Comparison of ENCODE assay signal across 8 cellular contexts in genomic region chr15:38563723-38564519, GRCh38. TPM values are rescaled to one million over a fixed set of nuclear protein-coding genes. Genes with fewer than 3 reads are reported as not detected.
DNase-seq lines count a peak whose midpoint lies in the region; ATAC-seq and TF ChIP-seq lines count a peak whose summit lies in the region.

No MANE protein-coding gene starts in this region.

- H3K27me3 Mint-ChIP-seq in nephron progenitor cell (ENCODE audit: low read depth, poor library complexity) = peaks cover 69% of the 10 kb centered on the region
- no peaks in the 10 kb centered on the region for H3K27me3 Mint-ChIP-seq in stimulated activated naive CD8-positive, alpha-beta T cell treated with anti-CD3 and anti-CD28 coated beads, Interleukin-15, amount 100 ng/mL, for 72 hours

- no peaks in the 10 kb centered on the region for H3K36me3 ChIP-seq in NT2/D1 (ENCODE audit: insufficient read depth, insufficient read length, low read length)

- peaks cover 17% of the 10 kb centered on the region for H3K27me3 ChIP-seq in AG04450 (ENCODE audit: control insufficient read depth, insufficient read depth, low read length)
- peaks cover 37% of the 10 kb centered on the region for H3K27me3 ChIP-seq in NT2/D1 (ENCODE audit: insufficient read depth, insufficient read length)

- peak overlapping the region; percentile 61 for H3K4me3 ChIP-seq in AG04450 (ENCODE audit: low read depth, low read length)
- H3K4me3 ChIP-seq in NT2/D1 (ENCODE audit: insufficient read length, low read depth) = peak overlapping the region; percentile 62

- H3K9me3 Mint-ChIP-seq in nephron progenitor cell = peaks cover 6% of the 10 kb centered on the region
- peaks cover 0 to 7% of the 10 kb centered on the region in 2 donors for H3K9me3 Mint-ChIP-seq in stimulated activated naive CD8-positive, alpha-beta T cell treated with anti-CD3 and anti-CD28 coated beads, Interleukin-15, amount 100 ng/mL, for 72 hours

- DNase-seq in AG04450 (ENCODE audit: low read depth, low spot score) (no peak), NT2/D1 (ENCODE audit: low read depth, low spot score) (no peak), fibroblast of peridontal ligament (ENCODE audit: extremely low read depth) (peak; percentile 12), nephron progenitor cell (peak; percentile 84)
- peak; percentile 95 for DNase-seq in activated T-cell treated with anti-CD3 and anti-CD28 coated beads, Interleukin-2, amount 50 U/mL, for 48 hours
- peak; percentile 88 to 89 for DNase-seq in stimulated activated naive CD8-positive, alpha-beta T cell treated with anti-CD3 and anti-CD28 coated beads, Interleukin-15, amount 100 ng/mL, for 72 hours

- peak; percentile 85 for TF ChIP-seq CTCF in AG04450 (IDR thresholded peaks at IDR 0.05; ENCODE audit: low read depth, low read length)
- TF ChIP-seq CTCF in nephron progenitor cell (IDR thresholded peaks at IDR 0.05) = peak; percentile 94

- no peak overlapping the region for H3K27ac ChIP-seq in AG04450 (ENCODE audit: low read depth, low read length)

- CTCF ChIA-PET in AG04450 (lab: Charles Lee) = interaction anchor here (0.5 to 1.9 kb wide), 60 partner anchors 8 to 1629 kb away, joined by 3 to 29 read pairs (median 4); partner anchors contain the start of gene FAM98B

- H3K9ac ChIP-seq in NT2/D1 (ENCODE audit: insufficient read length, low read depth) = peak overlapping the region; percentile 61

- peaks cover 15% of the 10 kb centered on the region for H3K4me1 Mint-ChIP-seq in nephron progenitor cell
- H3K4me1 Mint-ChIP-seq in stimulated activated naive CD8-positive, alpha-beta T cell treated with anti-CD3 and anti-CD28 coated beads, Interleukin-15, amount 100 ng/mL, for 72 hours = peaks cover 58% of the 10 kb centered on the region

- H3K9me3 ChIP-seq in AG04450 (ENCODE audit: control insufficient read depth, insufficient read depth, low read length) = peaks cover 5% of the 10 kb centered on the region; the same call in 1 of the 2 replicates
- no peaks in the 10 kb centered on the region for H3K9me3 ChIP-seq in NT2/D1 (ENCODE audit: insufficient read depth, low read length)

- peak overlapping the region; percentile 83 for H3K4me3 Mint-ChIP-seq in nephron progenitor cell
- H3K4me3 Mint-ChIP-seq in stimulated activated naive CD8-positive, alpha-beta T cell treated with anti-CD3 and anti-CD28 coated beads, Interleukin-15, amount 100 ng/mL, for 72 hours = peak overlapping the region; percentile 86 to 95

- H3K36me3 Mint-ChIP-seq in nephron progenitor cell (ENCODE audit: low read depth) = no peaks in the 10 kb centered on the region

- ATAC-seq in GM18861 (IDR thresholded peaks at IDR 0.05; ENCODE audit: unreplicated experiment) = peak; percentile 41
- ATAC-seq in HG03097 (IDR thresholded peaks at IDR 0.05; ENCODE audit: low FRiP score, unreplicated experiment) = peak; percentile 72
- ATAC-seq in stimulated activated naive CD8-positive, alpha-beta T cell treated with anti-CD3 and anti-CD28 coated beads, Interleukin-15, amount 100 ng/mL, for 72 hours = peak; percentile 76

- no peaks in the 10 kb centered on the region for H3K4me1 ChIP-seq in NT2/D1 (ENCODE audit: insufficient read depth, insufficient read length)

- POLR2A ChIA-PET in AG04450 (lab: Yijun Ruan, JAX) = interaction anchor here (0.8 to 1.2 kb wide), 2 partner anchors 110 to 119 kb away, joined by 3 to 4 read pairs; partner anchors contain the start of gene FAM98B

- H3K27ac Mint-ChIP-seq in nephron progenitor cell = peak overlapping the region; percentile 64
- H3K27ac Mint-ChIP-seq in stimulated activated naive CD8-positive, alpha-beta T cell treated with anti-CD3 and anti-CD28 coated beads, Interleukin-15, amount 100 ng/mL, for 72 hours = peak overlapping the region; percentile 97 to 98

RNA-seq across cellular contexts. Expression of gene RASGRP1, which starts 0.7 kb away (rescaled TPM):
- polyA plus RNA-seq in AG04450 (2011; rRNA removed) = 1.2 and 1.3 TPM in 2 replicates
- polyA minus RNA-seq in AG04450 (2011; rRNA and poly(A)+ RNA removed) = 1.8 and 2.3 TPM in 2 replicates

Comparison
In these comparisons a context has a peak if more than half of its experiments do, and no peak if none do; other contexts are left out.
1. DNase-seq: peak in activated T-cell treated with anti-CD3 and anti-CD28 coated beads, Interleukin-2, amount 50 U/mL, for 48 hours (2 of 2), fibroblast of peridontal ligament (single experiment), nephron progenitor cell (single experiment) and stimulated activated naive CD8-positive, alpha-beta T cell treated with anti-CD3 and anti-CD28 coated beads, Interleukin-15, amount 100 ng/mL, for 72 hours (2 of 2); none in AG04450 (single experiment) and NT2/D1 (single experiment).
2. Peak in every context shown above with its lines, with median percentiles within 50 percentile points of each other: ATAC-seq.